ENCODE assay signal across 8 cellular contexts in genomic region chrX:118520206-118520857, GRCh38. TPM values are rescaled to one million over a fixed set of nuclear protein-coding genes. Genes with fewer than 3 reads are reported as not detected.
DNase-seq lines count a peak whose midpoint lies in the region; ATAC-seq lines count a peak whose summit lies in the region.

No MANE protein-coding gene starts in this region.

- H3K36me3 ChIP-seq in MG63 = no peaks in the 10 kb centered on the region

- peaks cover 28 to 38% of the 10 kb centered on the region in 2 donors for H3K4me1 Mint-ChIP-seq in effector memory CD8-positive, alpha-beta T cell (ENCODE audit: low read depth in 2 of 2)
- peaks cover 34 to 35% of the 10 kb centered on the region in 2 donors for H3K4me1 Mint-ChIP-seq in natural killer cell treated with Interleukin-12 subunit alpha and Interleukin-12 subunit beta and Interleukin-15 and Interleukin-18, amount 100 ng/mL, for 72 hours (ENCODE audit: low read depth in 2 of 2)

- H3K4me3 Mint-ChIP-seq in effector memory CD8-positive, alpha-beta T cell = no peak overlapping the region
- H3K4me3 Mint-ChIP-seq in natural killer cell treated with Interleukin-12 subunit alpha and Interleukin-12 subunit beta and Interleukin-15 and Interleukin-18, amount 100 ng/mL, for 72 hours = no peak overlapping the region

- peak; percentile 33 for DNase-seq in AG20443 (ENCODE audit: low spot score)
- DNase-seq in MG63 = peak; percentile 45
- DNase-seq in effector memory CD8-positive, alpha-beta T cell = no peak
- DNase-seq in natural killer cell treated with Interleukin-12 subunit alpha and Interleukin-12 subunit beta and Interleukin-15 and Interleukin-18, amount 100 ng/mL, for 72 hours (ENCODE audit: low spot score) = no peak
- DNase-seq in ecto neural progenitor cell (ENCODE audit: low spot score) = no peak
- no peak for DNase-seq in iPS-NIHi11 (ENCODE audit: low spot score)

- ATAC-seq in effector memory CD8-positive, alpha-beta T cell (replicated peaks) = no peak
- ATAC-seq in natural killer cell treated with Interleukin-12 subunit alpha and Interleukin-12 subunit beta and Interleukin-15 and Interleukin-18, amount 100 ng/mL, for 72 hours = no peak
- ATAC-seq in HG02870 (IDR thresholded peaks at IDR 0.05; ENCODE audit: unreplicated experiment) (no peak), HG03039 (IDR thresholded peaks at IDR 0.05; ENCODE audit: unreplicated experiment) (no peak)

- peaks cover 10% of the 10 kb centered on the region for H3K36me3 Mint-ChIP-seq in effector memory CD8-positive, alpha-beta T cell (ENCODE audit: insufficient read depth)
- no peaks in the 10 kb centered on the region for H3K36me3 Mint-ChIP-seq in natural killer cell treated with Interleukin-12 subunit alpha and Interleukin-12 subunit beta and Interleukin-15 and Interleukin-18, amount 100 ng/mL, for 72 hours

- H3K9me3 Mint-ChIP-seq in effector memory CD8-positive, alpha-beta T cell = no peaks in the 10 kb centered on the region
- H3K9me3 Mint-ChIP-seq in natural killer cell treated with Interleukin-12 subunit alpha and Interleukin-12 subunit beta and Interleukin-15 and Interleukin-18, amount 100 ng/mL, for 72 hours = no peaks in the 10 kb centered on the region

- H3K9me3 ChIP-seq in MG63 = no peaks in the 10 kb centered on the region

- peak overlapping the region; percentile 3 to 98 for H3K27ac Mint-ChIP-seq in effector memory CD8-positive, alpha-beta T cell
- peak overlapping the region; percentile 30 to 69 for H3K27ac Mint-ChIP-seq in natural killer cell treated with Interleukin-12 subunit alpha and Interleukin-12 subunit beta and Interleukin-15 and Interleukin-18, amount 100 ng/mL, for 72 hours

- H3K27me3 Mint-ChIP-seq in effector memory CD8-positive, alpha-beta T cell = no peaks in the 10 kb centered on the region
- peaks cover 0 to 2% of the 10 kb centered on the region in 2 donors for H3K27me3 Mint-ChIP-seq in natural killer cell treated with Interleukin-12 subunit alpha and Interleukin-12 subunit beta and Interleukin-15 and Interleukin-18, amount 100 ng/mL, for 72 hours

- no peaks in the 10 kb centered on the region for H3K27me3 ChIP-seq in MG63

- no peak overlapping the region for H3K4me3 ChIP-seq in MG63

RNA-seq across cellular contexts. Expression of gene DOCK11, which starts 24.7 kb away (rescaled TPM):
- 4.3 and 6.4 TPM in 2 replicates for total RNA-seq in MG63 (2014; rRNA removed; shearing (Covaris generic); ENCODE audit: low replicate concordance)
- 10 to 100 TPM; 32.0 to 44.5 TPM for total RNA-seq in natural killer cell treated with Interleukin-12 subunit alpha and Interleukin-12 subunit beta and Interleukin-15 and Interleukin-18, amount 100 ng/mL, for 72 hours

Comparison
In these comparisons a context has a peak if more than half of its experiments do, and no peak if none do; other contexts are left out.
1. DNase-seq: peak in AG20443 (single experiment) and MG63 (single experiment); none in effector memory CD8-positive, alpha-beta T cell (0 of 3), natural killer cell treated with Interleukin-12 subunit alpha and Interleukin-12 subunit beta and Interleukin-15 and Interleukin-18, amount 100 ng/mL, for 72 hours (single experiment), ecto neural progenitor cell (single experiment) and iPS-NIHi11 (single experiment).